In genomic region chr2:161163438-161163837, GRCh38 we compare ENCODE assay signal across 15 cellular contexts. TPM values are rescaled to one million over a fixed set of nuclear protein-coding genes. Genes with fewer than 3 reads are reported as not detected.
DNase-seq lines count a peak whose midpoint lies in the region; ATAC-seq and TF ChIP-seq lines count a peak whose summit lies in the region.
"Had no signal": no experiment of that assay in that cellular context is flagged by ENCODE, and none has a peak within 500 bp of the region (broad histone marks: within the 10 kb centered on the region; RNA-seq: fewer than 3 reads in every experiment).

No MANE protein-coding gene starts in this region.

- H3K27me3 ChIP-seq in DND-41 (ENCODE audit: insufficient read depth, low read length, poor library complexity) (no peaks in the 10 kb centered on the region), adrenal gland (no peaks in the 10 kb centered on the region)
- H3K27me3 ChIP-seq: body of pancreas, gastrocnemius medialis, suprapubic skin had no signal

- intact Hi-C loops in CD14-positive monocyte (cut with micrococcal nuclease) (loop anchor here in 1 of 2 donors (5.0 kb wide), 1 partner anchor 86 kb away; no protein-coding TSS in a partner anchor), adrenal gland (cut with DNase I) (no loop called here)
- intact Hi-C loops in activated CD4-positive, alpha-beta memory T cell treated with anti-CD3 and anti-CD28 coated beads for 36 hours (cut with micrococcal nuclease): loop anchor here (10.0 kb wide), 3 partner anchors 831 to 1269 kb away; no protein-coding TSS in a partner anchor

- peaks cover 0 to 4% (median 0%) of the 10 kb centered on the region in 7 donors for H3K9me3 Mint-ChIP-seq in CD14-positive monocyte
- no peaks in the 10 kb centered on the region for H3K9me3 Mint-ChIP-seq in activated CD4-positive, alpha-beta memory T cell treated with anti-CD3 and anti-CD28 coated beads for 36 hours
- no peaks in the 10 kb centered on the region for H3K9me3 Mint-ChIP-seq in naive B cell

- H3K36me3 Mint-ChIP-seq in CD14-positive monocyte: peaks cover 27 to 43% of the 10 kb centered on the region in 2 donors
- peaks cover 47% of the 10 kb centered on the region for H3K36me3 Mint-ChIP-seq in activated CD4-positive, alpha-beta memory T cell treated with anti-CD3 and anti-CD28 coated beads for 36 hours
- H3K36me3 Mint-ChIP-seq in naive B cell: peaks cover 12 to 14% of the 10 kb centered on the region in 2 donors

- peaks cover 74% of the 10 kb centered on the region for H3K79me2 ChIP-seq in DND-41 (ENCODE audit: insufficient read depth, low read length)

- ATAC-seq in DND-41 (ENCODE audit: insufficient read depth, low read depth): no peak
- ATAC-seq in naive B cell (ENCODE audit: low read depth in 2 of 2): no peak
- no peak for ATAC-seq in GM21576 (IDR thresholded peaks at IDR 0.05; ENCODE audit: unreplicated experiment)
- ATAC-seq: body of pancreas, gastrocnemius medialis, sciatic nerve had no signal

- TF ChIP-seq CTCF in CD14-positive monocyte (IDR thresholded peaks at IDR 0.05) (no peak), DND-41 (IDR thresholded peaks at IDR 0.05; ENCODE audit: borderline replicate concordance, extremely low read depth, low read length, poor library complexity, severe bottlenecking) (no peak), adrenal gland (IDR thresholded peaks at IDR 0.05) (no peak)

- H3K4me2 ChIP-seq in DND-41 (ENCODE audit: insufficient read depth, low read length): 0 out of 2 replicates have a peak overlapping the region, but pooled peaks have one; percentile 2

- 77 to 91% (median 85%) methylated on average over 2 of the region's 2 CpGs for WGBS in adrenal gland, 4 donors

- H3K4me3 Mint-ChIP-seq in CD14-positive monocyte: peak overlapping the region; percentile 58 to 82
- H3K4me3 Mint-ChIP-seq in activated CD4-positive, alpha-beta memory T cell treated with anti-CD3 and anti-CD28 coated beads for 36 hours: peak overlapping the region; percentile 61
- H3K4me3 Mint-ChIP-seq in naive B cell: peak overlapping the region in 6 of 8 donors; percentile 42 to 99 (median 74)

- H3K4me1 Mint-ChIP-seq in CD14-positive monocyte: peaks cover 66% of the 10 kb centered on the region
- H3K4me1 Mint-ChIP-seq in activated CD4-positive, alpha-beta memory T cell treated with anti-CD3 and anti-CD28 coated beads for 36 hours (ENCODE audit: low read depth): peaks cover 71% of the 10 kb centered on the region
- peaks cover 52 to 78% (median 69%) of the 10 kb centered on the region in 3 donors for H3K4me1 Mint-ChIP-seq in naive B cell

- H2AFZ ChIP-seq in DND-41 (ENCODE audit: low read depth, low read length): no peak overlapping the region

- no peaks in the 10 kb centered on the region for H3K9me3 ChIP-seq in DND-41 (ENCODE audit: insufficient read depth, low read length, severe bottlenecking)
- H3K9me3 ChIP-seq in adrenal gland (replicated peaks in 1 of 3): no peaks in the 10 kb centered on the region
- H3K9me3 ChIP-seq: body of pancreas, gastrocnemius medialis, suprapubic skin had no signal

- DNase-seq in CD14-positive monocyte (ENCODE audit: low spot score) (no peak), DND-41 (no peak), naive B cell (no peak), iPS-NIHi11 (ENCODE audit: low spot score) (no peak), adrenal gland (no peak), pons (ENCODE audit: low spot score) (no peak)
- DNase-seq in activated CD4-positive, alpha-beta memory T cell treated with anti-CD3 and anti-CD28 coated beads for 36 hours: no peak
- DNase-seq: body of pancreas, gastrocnemius medialis, NCI-H526 treated with DMSO at 0.1 percent for 48 hours, RPMI8226, T1000 had no signal

- H3K36me3 ChIP-seq in DND-41 (ENCODE audit: insufficient read depth, low read length): peaks cover 36% of the 10 kb centered on the region
- H3K36me3 ChIP-seq in adrenal gland (replicated peaks in 1 of 2): peaks cover 0 to 11% of the 10 kb centered on the region in 2 donors

- TF ChIP-seq POLR2A in adrenal gland (IDR thresholded peaks at IDR 0.05): no peak

- H3K27me3 Mint-ChIP-seq in CD14-positive monocyte (ENCODE audit: low read depth in 3 of 3) (no peaks in the 10 kb centered on the region), naive B cell (no peaks in the 10 kb centered on the region)
- H3K27me3 Mint-ChIP-seq in activated CD4-positive, alpha-beta memory T cell treated with anti-CD3 and anti-CD28 coated beads for 36 hours: no peaks in the 10 kb centered on the region

- H3K4me1 ChIP-seq in DND-41 (ENCODE audit: insufficient read depth, low read length) (peaks cover 39% of the 10 kb centered on the region), adrenal gland (replicated peaks in 1 of 2) (peaks cover 15 to 59% of the 10 kb centered on the region in 2 donors)

- peak overlapping the region; percentile 9 to 93 (median 88) for H3K27ac Mint-ChIP-seq in CD14-positive monocyte
- peak overlapping the region; percentile 28 for H3K27ac Mint-ChIP-seq in activated CD4-positive, alpha-beta memory T cell treated with anti-CD3 and anti-CD28 coated beads for 36 hours
- H3K27ac Mint-ChIP-seq in naive B cell: peak overlapping the region in 5 of 6 donors; percentile 9 to 97 (median 75)

- H3K4me3 ChIP-seq in DND-41 (ENCODE audit: low read depth in 1 of 2, low read length in 2 of 2) (no peak overlapping the region), adrenal gland (no peak overlapping the region)
- H3K4me3 ChIP-seq: body of pancreas, gastrocnemius medialis, suprapubic skin had no signal

- H3K9ac ChIP-seq in DND-41 (ENCODE audit: low read depth, low read length): no peak overlapping the region

- CTCF ChIA-PET in activated CD4-positive, alpha-beta memory T cell treated with anti-CD3 and anti-CD28 coated beads for 36 hours (lab: Charles Lee): interaction anchor here (0.9 kb wide), 1 partner anchor 25 kb away, joined by 3 read pairs; no protein-coding TSS in a partner anchor

- H4K20me1 ChIP-seq in DND-41 (ENCODE audit: insufficient read depth, low read length): no peaks in the 10 kb centered on the region

- POLR2A ChIA-PET in activated CD4-positive, alpha-beta memory T cell treated with anti-CD3 and anti-CD28 coated beads for 36 hours (lab: Charles Lee): interaction anchor here (2.1 kb wide), 1 partner anchor 24 kb away, joined by 10 read pairs; no protein-coding TSS in a partner anchor

- no peak overlapping the region for H3K27ac ChIP-seq in DND-41 (ENCODE audit: low read length)
- H3K27ac ChIP-seq in adrenal gland: no peak overlapping the region
- H3K27ac ChIP-seq: body of pancreas, gastrocnemius medialis, suprapubic skin had no signal

RNA-seq across cellular contexts. Expression of gene TANK, which starts 3.2 kb away (rescaled TPM):
- polyA plus RNA-seq in CD14-positive monocyte (10 to 100 TPM; 72.7 to 91.7 TPM), naive B cell (ENCODE audit: low read depth in 6 of 6) (100 to 1,000 TPM; 132 to 167 (median 136) TPM), adrenal gland (10 to 100 TPM; 23.7 to 82.8 (median 34.4) TPM)
- total RNA-seq in activated CD4-positive, alpha-beta memory T cell treated with anti-CD3 and anti-CD28 coated beads for 36 hours: 10 to 100 TPM; 71.4 to 74.1 TPM
- 10 to 100 TPM; 45.7 to 90.9 (median 55.0) TPM for total RNA-seq in adrenal gland

Comparison
In these comparisons a context has a peak if more than half of its experiments do, and no peak if none do; other contexts are left out.
1. H3K27ac Mint-ChIP-seq: peak in every context shown above with its lines; median percentile 88 in CD14-positive monocyte; 75 in naive B cell; 28 in activated CD4-positive, alpha-beta memory T cell treated with anti-CD3 and anti-CD28 coated beads for 36 hours.